Comparison of ENCODE assay signal across 14 cellular contexts in genomic region chr2:111061192-111061591, GRCh38. TPM values are rescaled to one million over a fixed set of nuclear protein-coding genes. Genes with fewer than 3 reads are reported as not detected.
DNase-seq lines count a peak whose midpoint lies in the region; ATAC-seq, FAIRE-seq and TF ChIP-seq lines count a peak whose summit lies in the region.
"Had no signal": no experiment of that assay in that cellular context is flagged by ENCODE, and none has a peak within 500 bp of the region (broad histone marks: within the 10 kb centered on the region; RNA-seq: fewer than 3 reads in every experiment).

No MANE protein-coding gene starts in this region.

- TF ChIP-seq CTCF in CD14-positive monocyte (IDR thresholded peaks at IDR 0.05) = no peak

- H3K27ac Mint-ChIP-seq in CD14-positive monocyte = peak overlapping the region in 5 of 7 donors; percentile 6 to 70 (median 26)
- no peak overlapping the region for H3K27ac Mint-ChIP-seq in activated naive CD4-positive, alpha-beta T cell treated with anti-CD3 and anti-CD28 coated beads for 36 hours

- peaks cover 0 to 6% (median 0%) of the 10 kb centered on the region in 7 donors for H3K9me3 Mint-ChIP-seq in CD14-positive monocyte
- H3K9me3 Mint-ChIP-seq in activated naive CD4-positive, alpha-beta T cell treated with anti-CD3 and anti-CD28 coated beads for 36 hours = peaks cover 12% of the 10 kb centered on the region

- FAIRE-seq in islet of Langerhans (lab: Jason Lieb, UNC) = peak; percentile 58
- FAIRE-seq: A549 had no signal

- no peak for ATAC-seq in GM21619 (IDR thresholded peaks at IDR 0.05; ENCODE audit: unreplicated experiment)
- ATAC-seq: A549 had no signal

- H3K27me3 Mint-ChIP-seq in CD14-positive monocyte (ENCODE audit: low read depth in 3 of 3) = peaks cover 0 to 7% (median 2%) of the 10 kb centered on the region in 3 donors
- H3K27me3 Mint-ChIP-seq in activated naive CD4-positive, alpha-beta T cell treated with anti-CD3 and anti-CD28 coated beads for 36 hours (ENCODE audit: low read depth) = peaks cover 33% of the 10 kb centered on the region

- intact Hi-C loops in CD14-positive monocyte (cut with micrococcal nuclease) = no loop called here
- intact Hi-C loops in activated naive CD4-positive, alpha-beta T cell treated with anti-CD3 and anti-CD28 coated beads for 36 hours (cut with micrococcal nuclease) = no loop called here

- CTCF ChIA-PET in activated naive CD4-positive, alpha-beta T cell treated with anti-CD3 and anti-CD28 coated beads for 36 hours (lab: Charles Lee) = no interaction called here

- H3K4me1 Mint-ChIP-seq in CD14-positive monocyte = peaks cover 14% of the 10 kb centered on the region
- no peaks in the 10 kb centered on the region for H3K4me1 Mint-ChIP-seq in activated naive CD4-positive, alpha-beta T cell treated with anti-CD3 and anti-CD28 coated beads for 36 hours (ENCODE audit: low read depth)

- no peak overlapping the region for H3K4me3 Mint-ChIP-seq in CD14-positive monocyte
- H3K4me3 Mint-ChIP-seq in activated naive CD4-positive, alpha-beta T cell treated with anti-CD3 and anti-CD28 coated beads for 36 hours = no peak overlapping the region
- H3K4me3 Mint-ChIP-seq: CD4-positive, CD25-positive, alpha-beta regulatory T cell had no signal

- peaks cover 0 to 2% of the 10 kb centered on the region in 2 donors for H3K36me3 Mint-ChIP-seq in CD14-positive monocyte
- peaks cover 5% of the 10 kb centered on the region for H3K36me3 Mint-ChIP-seq in activated naive CD4-positive, alpha-beta T cell treated with anti-CD3 and anti-CD28 coated beads for 36 hours (ENCODE audit: low read depth)
- H3K36me3 Mint-ChIP-seq: CD4-positive, CD25-positive, alpha-beta regulatory T cell had no signal

- DNase-seq in CD14-positive monocyte (ENCODE audit: low spot score) (no peak), MV-4-11 (lab: John Stamatoyannopoulos, UW) (peak; percentile 87), SKM-1 (lab: John Stamatoyannopoulos, UW; ENCODE audit: unreplicated experiment) (peak; percentile 6), NCI-H1105 (lab: John Stamatoyannopoulos, UW) (no peak)
- no peak for DNase-seq in activated naive CD4-positive, alpha-beta T cell treated with anti-CD3 and anti-CD28 coated beads for 36 hours
- DNase-seq: CD4-positive, CD25-positive, alpha-beta regulatory T cell; H7; NCI-H2081 treated with DMSO at 0.1 percent for 48 hours; NCI-H510A; NCI-H774; T-helper 1 cell had no signal

RNA-seq across cellular contexts. Expression of gene BCL2L11, which starts 59.5 kb away (rescaled TPM):
- polyA plus RNA-seq in CD14-positive monocyte = 10 to 100 TPM in 1 of 2 donors, 1 to 10 TPM in 1; 8.8 to 20.4 TPM
- 10 to 100 TPM; 11.5 to 12.8 TPM for total RNA-seq in activated naive CD4-positive, alpha-beta T cell treated with anti-CD3 and anti-CD28 coated beads for 36 hours

Comparison
In these comparisons a context has a peak if more than half of its experiments do, and no peak if none do; other contexts are left out.
1. DNase-seq: peak in MV-4-11 (single experiment) and SKM-1 (single experiment); none in CD14-positive monocyte (single experiment), activated naive CD4-positive, alpha-beta T cell treated with anti-CD3 and anti-CD28 coated beads for 36 hours (single experiment) and NCI-H1105 (single experiment).